In genomic region chr10:8325015-8325414, GRCh38 we compare ENCODE assay signal across 20 cellular contexts.
"Had no signal": no experiment of that assay in that cellular context is flagged by ENCODE, and none has a peak within 500 bp of the region (broad histone marks: within the 10 kb centered on the region; RNA-seq: fewer than 3 reads in every experiment).

No MANE protein-coding gene starts in this region.

- H3K27me3 ChIP-seq: colonic mucosa, gastrocnemius medialis, right atrium auricular region, tibial nerve had no signal

- H3K9me3 ChIP-seq: colonic mucosa, esophagus squamous epithelium, gastrocnemius medialis, left lung, prostate gland, right atrium auricular region, SJSA1, stomach, suprapubic skin, tibial nerve had no signal

- H3K4me3 ChIP-seq: colonic mucosa, dorsolateral prefrontal cortex, esophagus squamous epithelium, gastrocnemius medialis, left lung, prostate gland, right atrium auricular region, SJSA1, stomach, suprapubic skin, tibial nerve had no signal

- ATAC-seq: gastrocnemius medialis; left lung; naive thymus-derived CD8-positive, alpha-beta T cell had no signal

- H3K9me3 Mint-ChIP-seq: activated T-cell treated with anti-CD3 and anti-CD28 coated beads, Interleukin-2, amount 50 U/mL, for 4 hours; naive thymus-derived CD8-positive, alpha-beta T cell had no signal

- H3K4me1 ChIP-seq: colonic mucosa, esophagus squamous epithelium, gastrocnemius medialis, left lung, prostate gland, right atrium auricular region, SJSA1, stomach, suprapubic skin, tibial nerve had no signal

- DNase-seq: activated CD4-positive, alpha-beta T cell treated with anti-CD3 and anti-CD28 coated beads, Interleukin-2, amount 50 U/mL, for 1 hour; activated gamma-delta T cell treated with Interleukin-2 at 50 U/mL for 16 hours; activated naive CD8-positive, alpha-beta T cell treated with anti-CD3 and anti-CD28 coated beads, Interleukin-2, amount 10 ng/mL, durations not matched to agents 7 days and 5 days; activated T-cell treated with anti-CD3 and anti-CD28 coated beads, Interleukin-2, amount 50 U/mL, for 4 hours; amygdala; colonic mucosa; dorsolateral prefrontal cortex; esophagus squamous epithelium; gastrocnemius medialis; hippocampal formation; kidney glomerular epithelial cell; left lung; naive thymus-derived CD8-positive, alpha-beta T cell; stomach had no signal

- H3K27ac ChIP-seq: colonic mucosa, dorsolateral prefrontal cortex, esophagus squamous epithelium, gastrocnemius medialis, left lung, prostate gland, right atrium auricular region, SJSA1, stomach, suprapubic skin, tibial nerve, VCaP had no signal

- H3K27ac Mint-ChIP-seq: activated naive CD8-positive, alpha-beta T cell treated with anti-CD3 and anti-CD28 coated beads, Interleukin-2, amount 10 ng/mL, durations not matched to agents 7 days and 5 days had no signal

- H3K36me3 Mint-ChIP-seq: naive thymus-derived CD8-positive, alpha-beta T cell had no signal

- H3K4me3 Mint-ChIP-seq: activated naive CD8-positive, alpha-beta T cell treated with anti-CD3 and anti-CD28 coated beads, Interleukin-2, amount 10 ng/mL, durations not matched to agents 7 days and 5 days; activated T-cell treated with anti-CD3 and anti-CD28 coated beads, Interleukin-2, amount 50 U/mL, for 4 hours had no signal

- H3K36me3 ChIP-seq: colonic mucosa, esophagus squamous epithelium, gastrocnemius medialis, left lung, prostate gland, right atrium auricular region, SJSA1, stomach, suprapubic skin, tibial nerve had no signal
